Comparison of ENCODE assay signal across 13 cellular contexts in genomic region chr10:77279207-77279606, GRCh38.
DNase-seq lines count a peak whose midpoint lies in the region; ATAC-seq and TF ChIP-seq lines count a peak whose summit lies in the region.
"Had no signal": no experiment of that assay in that cellular context is flagged by ENCODE, and none has a peak within 500 bp of the region (broad histone marks: within the 10 kb centered on the region; RNA-seq: fewer than 3 reads in every experiment).

No MANE protein-coding gene starts in this region.

- no peak overlapping the region for H3K9ac ChIP-seq in DND-41 (ENCODE audit: low read depth, low read length)

- no peak overlapping the region for H3K4me3 Mint-ChIP-seq in activated naive CD8-positive, alpha-beta T cell treated with anti-CD3 and anti-CD28 coated beads, Interleukin-2, amount 50 U/mL, for 24 hours

- DNase-seq in AG20443 (ENCODE audit: low spot score) (peak; percentile 48), DND-41 (peak; percentile 85), lung microvascular endothelial cell (ENCODE audit: low read depth in 2 of 2) (peak; percentile 27 to 54), GF-D8 (lab: John Stamatoyannopoulos, UW) (no peak), islet precursor cell (no peak)
- peak; percentile 57 for DNase-seq in activated naive CD8-positive, alpha-beta T cell treated with anti-CD3 and anti-CD28 coated beads, Interleukin-2, amount 50 U/mL, for 24 hours
- DNase-seq: CD4-positive, CD25-positive, alpha-beta regulatory T cell; MG63; NCI-H526; sigmoid colon had no signal

- peaks cover 17% of the 10 kb centered on the region for H3K9me3 ChIP-seq in DND-41 (ENCODE audit: insufficient read depth, low read length, severe bottlenecking)
- H3K9me3 ChIP-seq: adrenal gland, sigmoid colon had no signal

- H3K79me2 ChIP-seq in DND-41 (ENCODE audit: insufficient read depth, low read length): no peaks in the 10 kb centered on the region

- H3K4me2 ChIP-seq in DND-41 (ENCODE audit: insufficient read depth, low read length): peak overlapping the region; percentile 39

- no peaks in the 10 kb centered on the region for H3K36me3 ChIP-seq in DND-41 (ENCODE audit: insufficient read depth, low read length)
- H3K36me3 ChIP-seq: adrenal gland, MG63, sigmoid colon had no signal

- TF ChIP-seq CTCF in DND-41 (IDR thresholded peaks at IDR 0.05; ENCODE audit: borderline replicate concordance, extremely low read depth, low read length, poor library complexity, severe bottlenecking): no peak

- H3K36me3 Mint-ChIP-seq in activated naive CD8-positive, alpha-beta T cell treated with anti-CD3 and anti-CD28 coated beads, Interleukin-2, amount 50 U/mL, for 24 hours (ENCODE audit: low read depth): no peaks in the 10 kb centered on the region
- H3K36me3 Mint-ChIP-seq: CD4-positive, CD25-positive, alpha-beta regulatory T cell had no signal

- H3K27me3 Mint-ChIP-seq in activated naive CD8-positive, alpha-beta T cell treated with anti-CD3 and anti-CD28 coated beads, Interleukin-2, amount 50 U/mL, for 24 hours: peaks cover 20% of the 10 kb centered on the region
- H3K27me3 Mint-ChIP-seq: CD4-positive, CD25-positive, alpha-beta regulatory T cell had no signal

- H2AFZ ChIP-seq in DND-41 (ENCODE audit: low read depth, low read length): no peak overlapping the region

- peak; percentile 97 for ATAC-seq in DND-41 (ENCODE audit: insufficient read depth, low read depth)
- ATAC-seq in activated naive CD8-positive, alpha-beta T cell treated with anti-CD3 and anti-CD28 coated beads, Interleukin-2, amount 50 U/mL, for 24 hours: peak; percentile 64
- no peak for ATAC-seq in HG02798 (IDR thresholded peaks at IDR 0.05; ENCODE audit: poor library complexity, unreplicated experiment)
- ATAC-seq: Right ventricle myocardium inferior had no signal

- H4K20me1 ChIP-seq in DND-41 (ENCODE audit: insufficient read depth, low read length): no peaks in the 10 kb centered on the region

- H3K9me3 Mint-ChIP-seq in activated naive CD8-positive, alpha-beta T cell treated with anti-CD3 and anti-CD28 coated beads, Interleukin-2, amount 50 U/mL, for 24 hours: peaks cover 5% of the 10 kb centered on the region

- peak overlapping the region; percentile 21 for H3K27ac Mint-ChIP-seq in activated naive CD8-positive, alpha-beta T cell treated with anti-CD3 and anti-CD28 coated beads, Interleukin-2, amount 50 U/mL, for 24 hours
- H3K27ac Mint-ChIP-seq: CD4-positive, CD25-positive, alpha-beta regulatory T cell had no signal

- H3K4me3 ChIP-seq in DND-41 (ENCODE audit: low read depth in 1 of 2, low read length in 2 of 2): no peak overlapping the region
- H3K4me3 ChIP-seq: adrenal gland, MG63, sigmoid colon had no signal

- H3K27ac ChIP-seq in DND-41 (ENCODE audit: low read length): peak overlapping the region; percentile 46
- H3K27ac ChIP-seq: adrenal gland had no signal

- H3K4me1 ChIP-seq in DND-41 (ENCODE audit: insufficient read depth, low read length): peaks cover 26% of the 10 kb centered on the region
- H3K4me1 ChIP-seq: adrenal gland had no signal

- H3K27me3 ChIP-seq in DND-41 (ENCODE audit: insufficient read depth, low read length, poor library complexity): peaks cover 10% of the 10 kb centered on the region
- H3K27me3 ChIP-seq: adrenal gland, MG63, sigmoid colon had no signal

- H3K4me1 Mint-ChIP-seq in activated naive CD8-positive, alpha-beta T cell treated with anti-CD3 and anti-CD28 coated beads, Interleukin-2, amount 50 U/mL, for 24 hours: peaks cover 45% of the 10 kb centered on the region
- H3K4me1 Mint-ChIP-seq: CD4-positive, CD25-positive, alpha-beta regulatory T cell had no signal

Comparison
In these comparisons a context has a peak if more than half of its experiments do, and no peak if none do; other contexts are left out.
1. DNase-seq: peak in AG20443 (single experiment), DND-41 (single experiment), activated naive CD8-positive, alpha-beta T cell treated with anti-CD3 and anti-CD28 coated beads, Interleukin-2, amount 50 U/mL, for 24 hours (single experiment) and lung microvascular endothelial cell (2 of 2); none in GF-D8 (single experiment) and islet precursor cell (single experiment).